11 cellular contexts compared by ENCODE assay signal in the genomic region with DNA sequence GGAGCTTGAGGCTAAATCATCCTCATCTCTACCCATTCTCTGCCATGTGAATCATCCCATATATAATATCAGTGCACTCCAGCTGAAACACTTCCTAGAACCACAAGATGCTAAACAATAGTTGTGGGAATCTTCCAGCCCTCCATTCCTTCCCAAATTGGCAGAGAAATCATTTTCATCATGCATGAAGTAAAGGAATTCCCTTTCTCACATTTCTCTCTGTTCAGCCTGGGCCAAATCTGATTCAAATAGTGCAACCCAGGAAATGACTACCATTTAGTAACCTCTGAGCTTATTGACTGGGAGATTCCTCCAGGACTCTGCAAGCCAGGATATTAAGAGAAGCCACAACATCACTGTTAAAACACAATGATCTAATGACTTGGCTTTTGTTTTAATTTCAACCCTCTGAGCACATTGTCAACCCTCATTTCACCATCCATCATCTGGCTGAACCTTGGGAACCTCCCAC.
DNase-seq lines count a peak whose midpoint lies in the region; ATAC-seq and TF ChIP-seq lines count a peak whose summit lies in the region.
"Had no signal": no experiment of that assay in that cellular context is flagged by ENCODE, and none has a peak within 500 bp of the region (broad histone marks: within the 10 kb centered on the region; RNA-seq: fewer than 3 reads in every experiment).

No MANE protein-coding gene starts in this region.

- peaks cover 26% of the 10 kb centered on the region for H3K4me1 Mint-ChIP-seq in HFFc6 (ENCODE audit: low read depth)

- H3K27me3 Mint-ChIP-seq in HFFc6 (ENCODE audit: insufficient read depth) = no peaks in the 10 kb centered on the region
- H3K27me3 Mint-ChIP-seq: activated naive CD8-positive, alpha-beta T cell treated with anti-CD3 and anti-CD28 coated beads for 36 hours had no signal

- H3K4me3 Mint-ChIP-seq in HFFc6 = no peak overlapping the region
- H3K4me3 Mint-ChIP-seq: activated naive CD8-positive, alpha-beta T cell treated with anti-CD3 and anti-CD28 coated beads for 36 hours had no signal

- DNase-seq in AG09309 (ENCODE audit: low read depth) (peak; percentile 87), HFFc6 (peak; percentile 84), cardiac fibroblast (ENCODE audit: low read depth in 2 of 2) (peak; percentile 93 to 96), kidney tubule cell (ENCODE audit: low spot score) (peak; percentile 77), NCI-H1417 (lab: John Stamatoyannopoulos, UW) (no peak), NCI-H510A treated with DMSO at 0.1 percent for 48 hours (lab: John Stamatoyannopoulos, UW) (no peak)
- DNase-seq in activated effector memory CD4-positive, alpha-beta T cell treated with Interleukin-2 at 50 U/mL for 16 hours = no peak
- DNase-seq: activated naive CD8-positive, alpha-beta T cell treated with anti-CD3 and anti-CD28 coated beads for 36 hours; mesendoderm; SIG-M5 had no signal

- peak overlapping the region; percentile 50 for H3K27ac Mint-ChIP-seq in HFFc6
- H3K27ac Mint-ChIP-seq: activated naive CD8-positive, alpha-beta T cell treated with anti-CD3 and anti-CD28 coated beads for 36 hours had no signal

- TF ChIP-seq CTCF in AG09309 (IDR thresholded peaks at IDR 0.05; ENCODE audit: control insufficient read depth, insufficient read depth, low read depth, low read length, missing control alignments) (no peak), HFFc6 (IDR thresholded peaks at IDR 0.05) (no peak), cardiac fibroblast (IDR thresholded peaks at IDR 0.05; ENCODE audit: low read depth, low read length) (no peak)

- H3K36me3 Mint-ChIP-seq in HFFc6 (ENCODE audit: low read depth) = peaks cover 14% of the 10 kb centered on the region

- H3K4me3 ChIP-seq in AG09309 (ENCODE audit: control insufficient read depth, low read depth, low read length) = no peak overlapping the region
- H3K4me3 ChIP-seq in cardiac fibroblast (replicated peaks in 1 of 2; ENCODE audit: low read depth in 2 of 2, low read length in 2 of 2) = no peak overlapping the region

- ATAC-seq in GM18520 (IDR thresholded peaks at IDR 0.05; ENCODE audit: unreplicated experiment) = no peak

- no peaks in the 10 kb centered on the region for H3K9me3 Mint-ChIP-seq in HFFc6

Comparison
In these comparisons a context has a peak if more than half of its experiments do, and no peak if none do; other contexts are left out.
1. DNase-seq: peak in AG09309 (single experiment), HFFc6 (single experiment), cardiac fibroblast (2 of 2) and kidney tubule cell (single experiment); none in NCI-H1417 (0 of 3), NCI-H510A treated with DMSO at 0.1 percent for 48 hours (single experiment) and activated effector memory CD4-positive, alpha-beta T cell treated with Interleukin-2 at 50 U/mL for 16 hours (single experiment).